Comparison of ENCODE assay signal across 30 cellular contexts in the genomic region with DNA sequence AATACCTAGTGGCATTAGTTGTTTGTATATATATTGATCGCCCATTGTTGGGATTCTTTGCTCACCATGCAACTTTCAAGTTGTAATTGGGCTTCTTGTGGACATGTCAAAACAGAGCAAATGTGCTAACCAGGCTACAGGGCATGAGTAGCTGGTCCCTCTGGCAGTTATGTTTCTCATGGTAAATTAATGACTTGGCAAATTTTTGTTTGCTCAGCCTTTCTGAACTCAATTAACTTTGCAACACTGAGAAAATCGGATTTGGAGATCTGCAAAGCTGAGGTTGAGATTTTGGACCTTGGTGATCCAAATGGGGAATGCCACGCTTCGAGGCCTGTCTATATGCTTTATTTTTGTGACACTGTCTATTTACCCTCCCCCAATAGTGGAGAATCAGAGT.
DNase-seq lines count a peak whose midpoint lies in the region; ATAC-seq, FAIRE-seq and TF ChIP-seq lines count a peak whose summit lies in the region.
"Had no signal": no experiment of that assay in that cellular context is flagged by ENCODE, and none has a peak within 500 bp of the region (broad histone marks: within the 10 kb centered on the region; RNA-seq: fewer than 3 reads in every experiment).

No MANE protein-coding gene starts in this region.

- DNase-seq in HepG2 (ENCODE audit: low spot score) (no peak), right lobe of liver (no peak), A549 (ENCODE audit: low read depth in 1 of 2, low spot score in 1 of 2) (no peak), NCI-H345 (lab: John Stamatoyannopoulos, UW) (no peak)
- DNase-seq: 8988T; ACHN; AML-193; BE2C; C1 segment of cervical spinal cord; Caco-2; Calu3; CD4-positive, alpha-beta memory T cell; CD4-positive, alpha-beta T cell; CD4-positive, CD25-positive, alpha-beta regulatory T cell; CD8-positive, alpha-beta memory T cell; CD8-positive, alpha-beta T cell; COR-L47; DMS 273 treated with DMSO at 0.1 percent for 48 hours; DMS153; DMS53; DMS79; DMS79 treated with DMSO at 0.1 percent for 48 hours; DND-41; EL had no signal

- no peak for TF ChIP-seq POLR2A in HepG2 (IDR thresholded peaks at IDR 0.05; ENCODE audit: insufficient read depth in 1 of 2, low read depth in 2 of 2, low read length in 2 of 2)
- TF ChIP-seq POLR2A in right lobe of liver (IDR thresholded peaks at IDR 0.05), result no peak
- no peak for TF ChIP-seq POLR2A in A549 (IDR thresholded peaks at IDR 0.05; ENCODE audit: low read length)

- in situ Hi-C loops in HepG2 (cut with HindIII; ENCODE audit: extremely low pct_ligation_motif_present, low pct_unique_long_range_greater_than_20kb), result no loop called here

- H3K27ac ChIP-seq in HepG2 (ENCODE audit: extremely low read length, insufficient read depth, low read length) (no peak overlapping the region), right lobe of liver (no peak overlapping the region), A549 (no peak overlapping the region)
- H3K27ac ChIP-seq: 22Rv1; BLaER1; BLaER1 treated with 17β-estradiol and CSF1 and Interleukin-3, amounts not matched to agents 10 nM and 100 nM; C4-2B had no signal

- H3K36me3 ChIP-seq in HepG2 (replicated peaks in 1 of 2; ENCODE audit: control insufficient read depth in 1 of 2, insufficient read depth in 2 of 2, low read length in 2 of 2) (no peaks in the 10 kb centered on the region), right lobe of liver (no peaks in the 10 kb centered on the region)
- H3K36me3 ChIP-seq: BE2C; BLaER1; BLaER1 treated with 17β-estradiol and CSF1 and Interleukin-3, amounts not matched to agents 10 nM and 100 nM had no signal

- H3K4me2 ChIP-seq in HepG2 (ENCODE audit: low read depth, low read length), result no peak overlapping the region
- H3K4me2 ChIP-seq in A549, result no peak overlapping the region
- H3K4me2 ChIP-seq: BLaER1; BLaER1 treated with 17β-estradiol and CSF1 and Interleukin-3, amounts not matched to agents 10 nM and 100 nM had no signal

- POLR2A ChIA-PET in HepG2 (lab: Yijun Ruan, JAX) (no interaction called here), A549 (lab: Yijun Ruan, JAX) (no interaction called here)

- BruUV-seq in HepG2 (replicated peaks; lab: Mats Ljungman, UMichigan), result no TSS peak

- H3K9ac ChIP-seq in HepG2 (ENCODE audit: insufficient read depth, low read depth, low read length), result no peak overlapping the region
- H3K9ac ChIP-seq: BLaER1; BLaER1 treated with 17β-estradiol and CSF1 and Interleukin-3, amounts not matched to agents 10 nM and 100 nM had no signal

- 6% methylated on average over 4 of the region's 4 CpGs for WGBS in HepG2 (ENCODE audit: low lambda C conversion rate)
- WGBS in right lobe of liver (ENCODE audit: insufficient coverage, low coverage, low lambda C conversion rate, missing lambda C conversion rate), result 44% methylated on average over 4 of the region's 4 CpGs
- WGBS in A549 (ENCODE audit: missing lambda C conversion rate), result 2% methylated on average over 4 of the region's 4 CpGs

- TF ChIP-seq CTCF in HepG2 (CRISPR knock-in tag; IDR thresholded peaks at IDR 0.05) (no peak), right lobe of liver (IDR thresholded peaks at IDR 0.05) (no peak), A549 (IDR thresholded peaks at IDR 0.05) (no peak)

- no peaks in the 10 kb centered on the region for H3K9me3 ChIP-seq in HepG2 (ENCODE audit: low read length)
- no peaks in the 10 kb centered on the region for H3K9me3 ChIP-seq in right lobe of liver
- H3K9me3 ChIP-seq in A549, result no peaks in the 10 kb centered on the region
- H3K9me3 ChIP-seq: BE2C; BLaER1; BLaER1 treated with 17β-estradiol and CSF1 and Interleukin-3, amounts not matched to agents 10 nM and 100 nM; Caco-2 had no signal

- no peak for TF ChIP-seq RAD21 in HepG2 (CRISPR knock-in tag; IDR thresholded peaks at IDR 0.05)
- TF ChIP-seq RAD21 in A549 (conservative IDR thresholded peaks at IDR 0.05 in 1 of 2, IDR thresholded peaks at IDR 0.05 in 1 of 2), result no peak

- ATAC-seq in HepG2 (no peak), right lobe of liver (no peak), A549 (no peak)
- ATAC-seq: CD8-positive, alpha-beta T cell had no signal

- H4K20me1 ChIP-seq in HepG2 (ENCODE audit: insufficient read depth, low read length), result no peaks in the 10 kb centered on the region
- H4K20me1 ChIP-seq: BLaER1; BLaER1 treated with 17β-estradiol and CSF1 and Interleukin-3, amounts not matched to agents 10 nM and 100 nM had no signal

- TF ChIP-seq EP300 in HepG2 (IDR thresholded peaks at IDR 0.05; ENCODE audit: low read depth in 2 of 2, low read length in 2 of 2) (no peak), HepG2 (CRISPR knock-in tag; IDR thresholded peaks at IDR 0.05; ENCODE audit: borderline replicate concordance) (no peak), A549 (IDR thresholded peaks at IDR 0.05) (no peak)

- no peak for FAIRE-seq in HepG2 (lab: Jason Lieb, UNC)
- no peak for FAIRE-seq in A549 (lab: Jason Lieb, UNC)
- FAIRE-seq: A204.1, D721Med had no signal

- intact Hi-C loops in HepG2 (cut with micrococcal nuclease; ENCODE audit: unreplicated experiment), result no loop called here
- intact Hi-C loops in right lobe of liver (cut with DNase I), result no loop called here

- no peak overlapping the region for H3K4me3 ChIP-seq in HepG2 (replicated peaks in 1 of 3; ENCODE audit: insufficient read depth in 1 of 3, low read depth in 2 of 3, low read length in 3 of 3)
- no peak overlapping the region for H3K4me3 ChIP-seq in right lobe of liver
- H3K4me3 ChIP-seq in A549, result no peak overlapping the region
- H3K4me3 ChIP-seq: BLaER1; BLaER1 treated with 17β-estradiol and CSF1 and Interleukin-3, amounts not matched to agents 10 nM and 100 nM had no signal

- CTCF ChIA-PET in HepG2 (lab: Yijun Ruan, JAX; ENCODE audit: low intra/inter-chr PET ratio, low total read pairs), result no interaction called here
- CTCF ChIA-PET in A549 (lab: Yijun Ruan, JAX), result no interaction called here

- no peak overlapping the region for H2AFZ ChIP-seq in HepG2 (ENCODE audit: low read length)

- H3K27me3 ChIP-seq in HepG2 (ENCODE audit: control insufficient read depth in 1 of 2, insufficient read depth in 2 of 2, low read length in 2 of 2) (no peaks in the 10 kb centered on the region; a peak in 1 of 5 replicates), right lobe of liver (no peaks in the 10 kb centered on the region)
- H3K27me3 ChIP-seq: BE2C; BLaER1; BLaER1 treated with 17β-estradiol and CSF1 and Interleukin-3, amounts not matched to agents 10 nM and 100 nM had no signal

- H3K79me2 ChIP-seq in HepG2 (ENCODE audit: insufficient read depth, low read length), result no peaks in the 10 kb centered on the region

- no peaks in the 10 kb centered on the region for H3K4me1 ChIP-seq in HepG2 (ENCODE audit: insufficient read depth, low read length)
- no peaks in the 10 kb centered on the region for H3K4me1 ChIP-seq in right lobe of liver
- H3K4me1 ChIP-seq in A549, result no peaks in the 10 kb centered on the region
- H3K4me1 ChIP-seq: BE2C; BLaER1; BLaER1 treated with 17β-estradiol and CSF1 and Interleukin-3, amounts not matched to agents 10 nM and 100 nM; Caco-2 had no signal

TF ChIP-seq in HepG2, 621 proteins besides CTCF, POLR2A, EP300 and RAD21:
- TF ChIP-seq ONECUT2 (CRISPR knock-in tag; IDR thresholded peaks at IDR 0.05) (no peak), MAFK (conservative IDR thresholded peaks at IDR 0.05 in 1 of 2, IDR thresholded peaks at IDR 0.05 in 1 of 2; ENCODE audit: low read length in 2 of 2) (peak; percentile 49 to 70), NFE2L2 (IDR thresholded peaks at IDR 0.05; ENCODE audit: low read length) (0 out of 2 replicates have a peak, but pooled peaks have one; percentile 34), MAFF (IDR thresholded peaks at IDR 0.05; ENCODE audit: low read depth, low read length) (peak; percentile 78)

TF ChIP-seq in A549, 52 proteins besides CTCF, POLR2A, EP300 and RAD21:
- TF ChIP-seq MAX (IDR thresholded peaks at IDR 0.05) (no peak), MAFK (IDR thresholded peaks at IDR 0.05; ENCODE audit: partially characterized antibody) (peak; percentile 68)

Comparison
In these comparisons a context has a peak if more than half of its experiments do, and no peak if none do; other contexts are left out.
1. Of the 38 proteins assayed by ChIP-seq in both HepG2 and A549: peak only in HepG2: NFE2L2; only in A549: none; in both: MAFK; in neither: 36.